11 cellular contexts compared by ENCODE assay signal in genomic region chr15:63052128-63052826, GRCh38. TPM values are rescaled to one million over a fixed set of nuclear protein-coding genes. Genes with fewer than 3 reads are reported as not detected.
A peak's percentile ranks its signal among the peaks of the same experiment; 100 is the strongest.
DNase-seq lines count a peak whose midpoint lies in the region; ATAC-seq and TF ChIP-seq lines count a peak whose summit lies in the region.
"Had no signal": no experiment of that assay in that cellular context is flagged by ENCODE, and none has a peak within 500 bp of the region (broad histone marks: within the 10 kb centered on the region; RNA-seq: fewer than 3 reads in every experiment).

No MANE protein-coding gene starts in this region.

- CTCF ChIA-PET in activated CD4-positive, alpha-beta T cell treated with anti-CD3 and anti-CD28 coated beads, Interleukin-2, amount 10 ng/mL, durations not matched to agents 7 days and 5 days (lab: Charles Lee): interaction anchor here (0.9 to 1.0 kb wide), 2 partner anchors 8 to 12 kb away, joined by 3 to 4 read pairs; no protein-coding TSS in a partner anchor

- POLR2A ChIA-PET in activated CD4-positive, alpha-beta T cell treated with anti-CD3 and anti-CD28 coated beads, Interleukin-2, amount 10 ng/mL, durations not matched to agents 7 days and 5 days (lab: Charles Lee): no interaction called here

- peak overlapping the region; percentile 98 for H3K27ac ChIP-seq in rectal smooth muscle tissue (ENCODE audit: low read depth, low read length)
- H3K27ac ChIP-seq in SJCRH30: no peak overlapping the region

- no peaks in the 10 kb centered on the region for H3K27me3 ChIP-seq in rectal smooth muscle tissue (ENCODE audit: control insufficient read depth, insufficient read depth, low read length)
- no peaks in the 10 kb centered on the region for H3K27me3 ChIP-seq in SJCRH30

- no peak for TF ChIP-seq CTCF in glutamatergic neuron (IDR thresholded peaks at IDR 0.05; ENCODE audit: partially characterized antibody, unreplicated experiment)

- ATAC-seq in GM21515 (IDR thresholded peaks at IDR 0.05; ENCODE audit: unreplicated experiment): no peak
- ATAC-seq: activated CD8-positive, alpha-beta T cell treated with anti-CD3 and anti-CD28 coated beads for 36 hours had no signal

- H3K27me3 Mint-ChIP-seq in glutamatergic neuron (ENCODE audit: unreplicated experiment): peaks cover 12% of the 10 kb centered on the region
- peaks cover 15% of the 10 kb centered on the region for H3K27me3 Mint-ChIP-seq in activated CD4-positive, alpha-beta T cell treated with anti-CD3 and anti-CD28 coated beads, Interleukin-2, amount 10 ng/mL, durations not matched to agents 7 days and 5 days
- H3K27me3 Mint-ChIP-seq: IgD-negative memory B cell had no signal

- peaks cover 70% of the 10 kb centered on the region for H3K4me1 ChIP-seq in rectal smooth muscle tissue (ENCODE audit: control insufficient read depth, insufficient read depth, low read length)
- H3K4me1 ChIP-seq in SJCRH30: peaks cover 16% of the 10 kb centered on the region

- peak overlapping the region; percentile 67 for H3K27ac Mint-ChIP-seq in glutamatergic neuron (ENCODE audit: unreplicated experiment)
- no peak overlapping the region for H3K27ac Mint-ChIP-seq in activated CD4-positive, alpha-beta T cell treated with anti-CD3 and anti-CD28 coated beads, Interleukin-2, amount 10 ng/mL, durations not matched to agents 7 days and 5 days
- H3K27ac Mint-ChIP-seq: activated CD8-positive, alpha-beta T cell treated with anti-CD3 and anti-CD28 coated beads for 36 hours; CD4-positive, alpha-beta T cell had no signal

- H3K36me3 Mint-ChIP-seq in glutamatergic neuron (ENCODE audit: unreplicated experiment): no peaks in the 10 kb centered on the region
- no peaks in the 10 kb centered on the region for H3K36me3 Mint-ChIP-seq in activated CD4-positive, alpha-beta T cell treated with anti-CD3 and anti-CD28 coated beads, Interleukin-2, amount 10 ng/mL, durations not matched to agents 7 days and 5 days (ENCODE audit: low read depth)
- H3K36me3 Mint-ChIP-seq: IgD-negative memory B cell had no signal

- peak overlapping the region; percentile 98 for H3K4me3 Mint-ChIP-seq in glutamatergic neuron (ENCODE audit: unreplicated experiment)
- H3K4me3 Mint-ChIP-seq in activated CD4-positive, alpha-beta T cell treated with anti-CD3 and anti-CD28 coated beads, Interleukin-2, amount 10 ng/mL, durations not matched to agents 7 days and 5 days: no peak overlapping the region
- H3K4me3 Mint-ChIP-seq: activated CD8-positive, alpha-beta T cell treated with anti-CD3 and anti-CD28 coated beads for 36 hours; IgD-negative memory B cell had no signal

- peak overlapping the region; percentile 17 for H3K9ac ChIP-seq in rectal smooth muscle tissue (ENCODE audit: low read length)

- H3K36me3 ChIP-seq in rectal smooth muscle tissue (ENCODE audit: control insufficient read depth, insufficient read depth, low read length) (peaks cover 8% of the 10 kb centered on the region), SJCRH30 (peaks cover 10% of the 10 kb centered on the region)

- no peaks in the 10 kb centered on the region for H3K9me3 ChIP-seq in SJCRH30 (replicated peaks)

- peaks cover 5% of the 10 kb centered on the region for H3K9me3 Mint-ChIP-seq in glutamatergic neuron (ENCODE audit: unreplicated experiment)
- no peaks in the 10 kb centered on the region for H3K9me3 Mint-ChIP-seq in activated CD4-positive, alpha-beta T cell treated with anti-CD3 and anti-CD28 coated beads, Interleukin-2, amount 10 ng/mL, durations not matched to agents 7 days and 5 days
- H3K9me3 Mint-ChIP-seq: activated CD8-positive, alpha-beta T cell treated with anti-CD3 and anti-CD28 coated beads for 36 hours; CD4-positive, alpha-beta T cell; IgD-negative memory B cell had no signal

- H3K4me1 Mint-ChIP-seq in glutamatergic neuron (ENCODE audit: low read depth, unreplicated experiment): peaks cover 64% of the 10 kb centered on the region
- peaks cover 20% of the 10 kb centered on the region for H3K4me1 Mint-ChIP-seq in activated CD4-positive, alpha-beta T cell treated with anti-CD3 and anti-CD28 coated beads, Interleukin-2, amount 10 ng/mL, durations not matched to agents 7 days and 5 days

- peak; percentile 30 for DNase-seq in EH (ENCODE audit: low read depth)
- DNase-seq in SK-N-DZ (ENCODE audit: low spot score): peak; percentile 64
- no peak for DNase-seq in glutamatergic neuron
- DNase-seq in RPMI8226: no peak
- no peak for DNase-seq in SJCRH30
- no peak for DNase-seq in activated CD4-positive, alpha-beta T cell treated with anti-CD3 and anti-CD28 coated beads, Interleukin-2, amount 10 ng/mL, durations not matched to agents 7 days and 5 days
- DNase-seq: activated CD8-positive, alpha-beta T cell treated with anti-CD3 and anti-CD28 coated beads for 36 hours; CD4-positive, alpha-beta T cell had no signal

- peak overlapping the region; percentile 40 for H3K4me3 ChIP-seq in rectal smooth muscle tissue (ENCODE audit: low read length)
- H3K4me3 ChIP-seq in SJCRH30: no peak overlapping the region

RNA-seq across cellular contexts. Expression of gene TPM1, which starts 9.7 kb away (rescaled TPM):
- polyA plus RNA-seq in SK-N-DZ (2014; cell fraction: cytosol; rRNA removed): 151 and 160 TPM in 2 replicates
- polyA plus RNA-seq in SK-N-DZ (2014; cell fraction: nucleus; rRNA removed): 148 and 158 TPM in 2 replicates
- total RNA-seq in glutamatergic neuron (ENCODE audit: unreplicated experiment): 255 TPM
- total RNA-seq in SJCRH30 (2014; rRNA removed; shearing (Covaris generic)): 57.5 and 58.2 TPM in 2 replicates
- total RNA-seq in activated CD4-positive, alpha-beta T cell treated with anti-CD3 and anti-CD28 coated beads, Interleukin-2, amount 10 ng/mL, durations not matched to agents 7 days and 5 days: 1 to 10 TPM; 4.0 to 4.5 TPM

Comparison
In these comparisons a context has a peak if more than half of its experiments do, and no peak if none do; other contexts are left out.
1. DNase-seq: peak in EH (single experiment) and SK-N-DZ (single experiment); none in glutamatergic neuron (single experiment), RPMI8226 (single experiment), SJCRH30 (0 of 2) and activated CD4-positive, alpha-beta T cell treated with anti-CD3 and anti-CD28 coated beads, Interleukin-2, amount 10 ng/mL, durations not matched to agents 7 days and 5 days (single experiment).
2. RNA of gene TPM1, which starts 9.7 kb away (total RNA-seq): 255 TPM in glutamatergic neuron (single experiment) and 57.5 to 58.2 TPM in SJCRH30; 4.0 to 4.5 TPM in activated CD4-positive, alpha-beta T cell treated with anti-CD3 and anti-CD28 coated beads, Interleukin-2, amount 10 ng/mL, durations not matched to agents 7 days and 5 days; every median in the first group is over 10 times any median in the second.